Comparison of ENCODE assay signal across 16 cellular contexts in the genomic region with DNA sequence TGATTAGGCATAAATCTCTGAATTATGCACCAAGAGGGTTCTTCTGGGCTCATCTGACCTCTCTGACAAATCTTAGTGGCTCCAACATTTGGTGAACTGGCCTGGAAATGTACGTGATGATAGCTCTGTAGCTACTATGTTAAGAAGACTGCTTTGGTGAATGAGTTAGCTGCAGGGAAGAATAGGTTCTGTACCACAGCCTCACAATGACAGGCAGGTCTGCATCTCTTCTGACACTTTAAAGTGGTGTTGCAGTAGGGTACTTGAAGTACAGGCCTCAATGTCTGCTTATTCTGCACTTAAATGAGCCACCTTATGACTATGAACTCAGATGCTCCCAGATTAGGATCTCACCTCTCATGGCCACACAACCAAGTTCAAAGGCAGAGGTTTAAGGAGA. TPM values are rescaled to one million over a fixed set of nuclear protein-coding genes. Genes with fewer than 3 reads are reported as not detected.
"Had no signal": no experiment of that assay in that cellular context is flagged by ENCODE, and none has a peak within 500 bp of the region (broad histone marks: within the 10 kb centered on the region; RNA-seq: fewer than 3 reads in every experiment).

No MANE protein-coding gene starts in this region.

- H3K4me1 ChIP-seq: left lung had no signal

- H3K27ac ChIP-seq: body of pancreas had no signal

- H3K27me3 Mint-ChIP-seq: activated CD8-positive, alpha-beta T cell treated with anti-CD3 and anti-CD28 coated beads for 36 hours; dendritic cell treated with granulocyte-macrophage colony-stimulating factor and Interleukin-4, amounts not matched to agents 40 ng/mL and 50 ng/mL, for 4 days; naive B cell had no signal

- H3K9me3 Mint-ChIP-seq: activated CD8-positive, alpha-beta T cell treated with anti-CD3 and anti-CD28 coated beads for 36 hours; dendritic cell treated with granulocyte-macrophage colony-stimulating factor and Interleukin-4, amounts not matched to agents 40 ng/mL and 50 ng/mL, for 4 days; effector memory CD8-positive, alpha-beta T cell; naive B cell had no signal

- H3K9ac ChIP-seq: SK-N-SH had no signal

- H3K9me3 ChIP-seq: body of pancreas, left lung, SK-N-SH had no signal

- DNase-seq: activated CD4-positive, alpha-beta T cell treated with anti-CD3 and anti-CD28 coated beads for 4 hours; activated CD8-positive, alpha-beta memory T cell treated with anti-CD3 and anti-CD28 coated beads, Interleukin-2, amount 50 U/mL, for 4 hours; activated CD8-positive, alpha-beta T cell treated with anti-CD3 and anti-CD28 coated beads for 36 hours; activated naive CD4-positive, alpha-beta T cell; body of pancreas; cerebellar nuclear complex; effector memory CD8-positive, alpha-beta T cell; foreskin fibroblast; left lung; naive B cell; SK-N-SH; stimulated activated CD4-positive, alpha-beta T cell treated with anti-CD3 and anti-CD28 coated beads, Interleukin-15, amount 100 ng/mL, for 24 hours; stimulated activated CD4-positive, alpha-beta T cell treated with anti-CD3 and anti-CD28 coated beads, Interleukin-4, amount 100 ng/mL, for 24 hours had no signal

- H3K27me3 ChIP-seq: body of pancreas, left lung had no signal

- H3K4me3 Mint-ChIP-seq: activated CD8-positive, alpha-beta T cell treated with anti-CD3 and anti-CD28 coated beads for 36 hours; dendritic cell treated with granulocyte-macrophage colony-stimulating factor and Interleukin-4, amounts not matched to agents 40 ng/mL and 50 ng/mL, for 4 days; effector memory CD8-positive, alpha-beta T cell; naive B cell had no signal

- H3K4me3 ChIP-seq: body of pancreas, left lung had no signal

- ATAC-seq: activated CD8-positive, alpha-beta T cell treated with anti-CD3 and anti-CD28 coated beads for 36 hours; body of pancreas; effector memory CD8-positive, alpha-beta T cell; left lung had no signal

- H3K36me3 ChIP-seq: left lung had no signal

- H3K4me2 ChIP-seq: SK-N-SH had no signal

- H3K4me1 Mint-ChIP-seq: naive B cell had no signal

- H3K27ac Mint-ChIP-seq: activated CD8-positive, alpha-beta T cell treated with anti-CD3 and anti-CD28 coated beads for 36 hours; dendritic cell treated with granulocyte-macrophage colony-stimulating factor and Interleukin-4, amounts not matched to agents 40 ng/mL and 50 ng/mL, for 4 days; effector memory CD8-positive, alpha-beta T cell; naive B cell had no signal

- H3K36me3 Mint-ChIP-seq: naive B cell had no signal

RNA-seq across cellular contexts. Expression of a gene that starts 7.0 kb away (rescaled TPM):
- total RNA-seq: activated CD8-positive, alpha-beta T cell treated with anti-CD3 and anti-CD28 coated beads for 36 hours; epithelial cell of proximal tubule had no signal
- polyA plus RNA-seq: keratinocyte had no signal
